In the genomic region with DNA sequence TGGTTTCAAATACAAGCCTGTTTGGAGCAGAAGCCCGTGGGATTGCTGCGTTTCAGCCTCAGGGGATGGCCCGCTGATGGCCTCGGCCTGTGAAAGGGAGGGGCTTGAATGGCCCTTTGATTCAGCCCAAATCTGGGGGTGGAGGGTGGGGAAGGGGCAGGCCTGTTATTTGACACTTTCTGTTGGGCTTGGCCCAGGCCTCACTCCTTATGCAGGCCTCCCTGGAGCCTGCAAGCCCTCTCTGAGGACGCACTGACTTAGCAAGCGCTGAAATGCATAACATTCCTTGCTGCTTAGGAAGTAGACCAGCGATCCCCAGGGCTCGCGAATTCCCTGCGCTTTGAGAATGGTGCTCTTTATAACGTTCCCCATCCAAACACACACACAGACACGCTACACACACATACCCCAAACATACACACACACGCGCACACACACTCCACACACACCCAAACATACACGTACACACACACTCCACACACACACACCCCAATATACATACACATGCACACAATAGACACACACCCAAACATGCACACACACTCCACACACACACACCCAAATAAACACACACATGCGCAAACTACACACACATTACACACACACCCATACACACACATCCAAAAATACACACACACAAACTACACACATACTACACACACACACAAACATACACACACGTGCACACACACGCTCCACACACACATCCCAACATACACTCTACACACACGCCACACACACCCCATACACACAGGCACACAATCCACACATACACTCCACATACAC, we compare ENCODE assay signal across 8 cellular contexts. TPM values are rescaled to one million over a fixed set of nuclear protein-coding genes. Genes with fewer than 3 reads are reported as not detected.
DNase-seq lines count a peak whose midpoint lies in the region; ATAC-seq, FAIRE-seq and TF ChIP-seq lines count a peak whose summit lies in the region.

No MANE protein-coding gene starts in this region.

- peaks cover 7% of the 10 kb centered on the region for H3K4me1 Mint-ChIP-seq in stimulated activated memory B cell treated with anti-CD40 and anti-IgM and Interleukin-4, amounts not matched to agents 10 μg/mL and 1 μg/mL and 100 μg/mL, for 72 hours

- ATAC-seq in stimulated activated memory B cell treated with anti-CD40 and anti-IgM and Interleukin-4, amounts not matched to agents 10 μg/mL and 1 μg/mL and 100 μg/mL, for 72 hours, result no peak

- peak; percentile 43 to 91 for TF ChIP-seq EP300 in tibial nerve (IDR thresholded peaks at IDR 0.05)

- TF ChIP-seq CTCF in A673 (conservative IDR thresholded peaks at IDR 0.05; ENCODE audit: low read depth, low read length) (no peak), bronchial epithelial cell (IDR thresholded peaks at IDR 0.05; ENCODE audit: insufficient read depth, low read length, severe bottlenecking) (no peak), tibial nerve (IDR thresholded peaks at IDR 0.05) (no peak)

- CTCF ChIA-PET in A673 (lab: Charles Lee), result no interaction called here

- H3K27ac ChIP-seq in A673 (ENCODE audit: low read depth, low read length, poor library complexity, severe bottlenecking), result peak overlapping the region; percentile 2
- peak overlapping the region; percentile 47 to 96 (median 82) for H3K27ac ChIP-seq in tibial nerve

- FAIRE-seq in HTR-8/SVneo (lab: Jason Lieb, UNC) (peak; percentile 94), bronchial epithelial cell (lab: Jason Lieb, UNC) (no peak)

- WGBS in tibial nerve, 2 donors, result 29 to 36% methylated on average over 19 of the region's 19 CpGs

- POLR2A ChIA-PET in A673 (lab: Charles Lee; ENCODE audit: low non-redundant PET), result no interaction called here

- H3K27me3 Mint-ChIP-seq in stimulated activated memory B cell treated with anti-CD40 and anti-IgM and Interleukin-4, amounts not matched to agents 10 μg/mL and 1 μg/mL and 100 μg/mL, for 72 hours, result no peaks in the 10 kb centered on the region

- peaks cover 5% of the 10 kb centered on the region for H3K9me3 Mint-ChIP-seq in stimulated activated memory B cell treated with anti-CD40 and anti-IgM and Interleukin-4, amounts not matched to agents 10 μg/mL and 1 μg/mL and 100 μg/mL, for 72 hours

- DNase-seq in A673 (ENCODE audit: low spot score), result peak; percentile 89
- peak; percentile 85 for DNase-seq in HTR-8/SVneo (ENCODE audit: insufficient read length, low spot score)
- DNase-seq in bronchial epithelial cell (ENCODE audit: low read depth), result peak; percentile 80
- DNase-seq in kidney glomerular epithelial cell (lab: John Stamatoyannopoulos, UW), result peak; percentile 97
- DNase-seq in tibial nerve (ENCODE audit: low spot score in 2 of 2), result peak; percentile 74 to 81
- no peak for DNase-seq in NCI-H187 treated with DMSO at 0.1 percent for 48 hours (lab: John Stamatoyannopoulos, UW)
- no peak for DNase-seq in inferior parietal cortex (ENCODE audit: extremely low spot score)

- no peak overlapping the region for H3K27ac Mint-ChIP-seq in stimulated activated memory B cell treated with anti-CD40 and anti-IgM and Interleukin-4, amounts not matched to agents 10 μg/mL and 1 μg/mL and 100 μg/mL, for 72 hours

- H3K4me3 ChIP-seq in A673 (ENCODE audit: low read depth, low read length, poor library complexity, severe bottlenecking) (no peak overlapping the region), bronchial epithelial cell (ENCODE audit: low read depth, low read length) (no peak overlapping the region), tibial nerve (peak overlapping the region in 1 of 4 donors; percentile 24)

- H3K36me3 ChIP-seq in A673 (ENCODE audit: insufficient read depth, low read length, poor library complexity, severe bottlenecking) (no peaks in the 10 kb centered on the region), bronchial epithelial cell (ENCODE audit: control insufficient read depth, insufficient read depth, low read length) (no peaks in the 10 kb centered on the region), tibial nerve (no peaks in the 10 kb centered on the region)

- H3K36me3 Mint-ChIP-seq in stimulated activated memory B cell treated with anti-CD40 and anti-IgM and Interleukin-4, amounts not matched to agents 10 μg/mL and 1 μg/mL and 100 μg/mL, for 72 hours, result peaks cover 6% of the 10 kb centered on the region

- H3K4me3 Mint-ChIP-seq in stimulated activated memory B cell treated with anti-CD40 and anti-IgM and Interleukin-4, amounts not matched to agents 10 μg/mL and 1 μg/mL and 100 μg/mL, for 72 hours, result no peak overlapping the region

- BruUV-seq in A673 (replicated peaks; lab: Mats Ljungman, UMichigan), result no TSS peak

- intact Hi-C loops in A673 (cut with micrococcal nuclease; ENCODE audit: unreplicated experiment), result no loop called here

- peak; percentile 12 to 50 for TF ChIP-seq POLR2A in tibial nerve (IDR thresholded peaks at IDR 0.05)

- H3K9me3 ChIP-seq in A673 (ENCODE audit: low read depth, low read length, poor library complexity, severe bottlenecking) (no peaks in the 10 kb centered on the region), tibial nerve (no peaks in the 10 kb centered on the region)

- no peaks in the 10 kb centered on the region for H3K27me3 ChIP-seq in A673 (replicated peaks; ENCODE audit: insufficient read depth, low read depth, low read length, poor library complexity)
- no peaks in the 10 kb centered on the region for H3K27me3 ChIP-seq in bronchial epithelial cell (ENCODE audit: control insufficient read depth, insufficient read depth, low read length)
- H3K27me3 ChIP-seq in tibial nerve, result no peaks in the 10 kb centered on the region

- H3K4me1 ChIP-seq in A673 (ENCODE audit: insufficient read depth, low read length, poor library complexity, severe bottlenecking), result peaks cover 9% of the 10 kb centered on the region
- peaks cover 0 to 36% (median 12%) of the 10 kb centered on the region in 4 donors for H3K4me1 ChIP-seq in tibial nerve

RNA-seq across cellular contexts. Expression of a gene that starts 29.6 kb away (rescaled TPM):
- total RNA-seq in A673 (2021), result not detected in 2 replicates
- not detected in 2 replicates for total RNA-seq in bronchial epithelial cell
- total RNA-seq in tibial nerve, result under 1 TPM in 2 of 4 donors, not detected in 2; under 0.01 to 0.22 TPM

RNA-seq across cellular contexts. Expression of a gene that starts 51.4 kb away (rescaled TPM):
- total RNA-seq in A673 (2021), result 0.15 and 0.37 TPM in 2 replicates
- 0.13 and 0.26 TPM in 2 replicates for total RNA-seq in bronchial epithelial cell
- total RNA-seq in tibial nerve, result 10 to 100 TPM; 15.7 to 29.7 (median 22.8) TPM

Comparison
In these comparisons a context has a peak if more than half of its experiments do, and no peak if none do; other contexts are left out.
1. DNase-seq: peak in A673 (single experiment), HTR-8/SVneo (single experiment), bronchial epithelial cell (single experiment), kidney glomerular epithelial cell (single experiment) and tibial nerve (2 of 2); none in NCI-H187 treated with DMSO at 0.1 percent for 48 hours (single experiment) and inferior parietal cortex (single experiment).
2. RNA of a gene that starts 51.4 kb away (total RNA-seq): 15.7 to 29.7 TPM in tibial nerve; 0.15 to 0.37 TPM in A673 and 0.13 to 0.26 TPM in bronchial epithelial cell; every median in the first group is over 10 times any median in the second.